Comparison of ENCODE assay signal across 20 cellular contexts in the genomic region with DNA sequence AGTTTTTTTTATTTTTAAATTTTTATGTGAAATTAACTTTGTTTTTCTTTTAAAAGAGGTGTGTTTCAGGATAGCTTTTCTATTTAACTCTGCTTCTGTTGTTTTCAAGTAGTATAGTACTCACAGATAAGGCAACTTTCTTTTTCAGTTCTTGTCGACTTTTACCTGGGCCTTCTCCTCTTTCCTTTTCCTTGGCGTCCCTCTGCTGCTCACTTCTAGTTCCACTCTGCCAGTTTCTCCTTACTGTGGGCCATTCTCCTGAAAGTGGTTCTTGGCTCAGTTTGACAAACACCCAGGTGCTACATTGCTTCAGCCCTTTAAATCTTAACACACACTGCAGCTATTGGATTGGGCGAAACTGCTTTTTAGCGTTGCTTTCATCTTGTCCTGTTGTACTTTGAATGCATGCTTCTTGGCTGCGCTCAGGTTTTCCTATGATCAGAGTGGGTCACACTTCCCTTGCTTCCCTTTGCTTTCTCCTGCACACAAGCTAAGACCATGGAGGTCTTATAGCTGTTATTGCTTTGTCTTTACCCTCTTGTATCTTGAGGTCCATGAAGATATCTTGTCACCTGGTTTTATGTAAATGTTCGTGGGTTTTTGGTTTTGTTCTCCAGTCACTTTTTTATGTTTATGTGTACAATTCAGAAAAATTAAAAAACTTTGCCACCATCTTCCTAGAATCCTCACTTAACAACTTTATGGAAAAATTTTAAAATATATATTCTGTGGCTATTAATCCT. TPM values are rescaled to one million over a fixed set of nuclear protein-coding genes. Genes with fewer than 3 reads are reported as not detected.
A peak's percentile ranks its signal among the peaks of the same experiment; 100 is the strongest.
DNase-seq lines count a peak whose midpoint lies in the region; ATAC-seq and TF ChIP-seq lines count a peak whose summit lies in the region.
"Had no signal": no experiment of that assay in that cellular context is flagged by ENCODE, and none has a peak within 500 bp of the region (broad histone marks: within the 10 kb centered on the region; RNA-seq: fewer than 3 reads in every experiment).

No MANE protein-coding gene starts in this region.

- H3K4me1 Mint-ChIP-seq in activated CD4-positive, alpha-beta T cell treated with anti-CD3 and anti-CD28 coated beads, Interleukin-2, amount 10 ng/mL, durations not matched to agents 24 days and 14 days: peaks cover 30% of the 10 kb centered on the region
- peaks cover 31% of the 10 kb centered on the region for H3K4me1 Mint-ChIP-seq in activated naive CD8-positive, alpha-beta T cell treated with anti-CD3 and anti-CD28 coated beads for 36 hours

- H3K4me2 ChIP-seq in osteoblast (ENCODE audit: insufficient read depth, low read length): peak overlapping the region; percentile 41

- ATAC-seq in GM19452 (IDR thresholded peaks at IDR 0.05; ENCODE audit: unreplicated experiment) (peak; percentile 59), GM19023 (IDR thresholded peaks at IDR 0.05; ENCODE audit: unreplicated experiment) (no peak)
- ATAC-seq: foreskin keratinocyte, HepG2 had no signal

- no peak overlapping the region for H3K27ac ChIP-seq in osteoblast (ENCODE audit: low read depth, low read length)
- H3K27ac ChIP-seq: adrenal gland, foreskin keratinocyte had no signal

- peaks cover 24% of the 10 kb centered on the region for H3K36me3 ChIP-seq in osteoblast (ENCODE audit: insufficient read depth, low read length)

- H3K36me3 Mint-ChIP-seq in activated CD4-positive, alpha-beta T cell treated with anti-CD3 and anti-CD28 coated beads, Interleukin-2, amount 10 ng/mL, durations not matched to agents 24 days and 14 days (ENCODE audit: low read depth): peaks cover 53% of the 10 kb centered on the region
- H3K36me3 Mint-ChIP-seq in activated naive CD8-positive, alpha-beta T cell treated with anti-CD3 and anti-CD28 coated beads for 36 hours: peaks cover 27% of the 10 kb centered on the region

- H4K20me1 ChIP-seq in osteoblast (ENCODE audit: insufficient read depth, low read length): no peaks in the 10 kb centered on the region

- no peaks in the 10 kb centered on the region for H3K9me3 ChIP-seq in osteoblast (ENCODE audit: low read depth, low read length)
- H3K9me3 ChIP-seq: adrenal gland, sigmoid colon had no signal

- H3K27me3 ChIP-seq in osteoblast (ENCODE audit: insufficient read depth, low read length): no peaks in the 10 kb centered on the region
- H3K27me3 ChIP-seq: adrenal gland, foreskin keratinocyte, sigmoid colon had no signal

- no peak for TF ChIP-seq CTCF in osteoblast (IDR thresholded peaks at IDR 0.05; ENCODE audit: extremely low read depth, low read depth, low read length)

- H3K79me2 ChIP-seq in osteoblast (ENCODE audit: insufficient read depth, low read length): no peaks in the 10 kb centered on the region

- H3K9me3 Mint-ChIP-seq in activated CD4-positive, alpha-beta T cell treated with anti-CD3 and anti-CD28 coated beads, Interleukin-2, amount 10 ng/mL, durations not matched to agents 24 days and 14 days: no peaks in the 10 kb centered on the region
- no peaks in the 10 kb centered on the region for H3K9me3 Mint-ChIP-seq in activated naive CD8-positive, alpha-beta T cell treated with anti-CD3 and anti-CD28 coated beads for 36 hours
- H3K9me3 Mint-ChIP-seq: CD14-positive monocyte had no signal

- no peak for DNase-seq in activated CD4-positive, alpha-beta T cell treated with anti-CD3 and anti-CD28 coated beads, Interleukin-2, amount 10 ng/mL, durations not matched to agents 24 days and 14 days
- no peak for DNase-seq in activated CD4-positive, alpha-beta T cell treated with anti-CD3 and anti-CD28 coated beads for 48 hours
- DNase-seq in activated naive CD8-positive, alpha-beta T cell treated with anti-CD3 and anti-CD28 coated beads for 36 hours: no peak
- DNase-seq in osteoblast (ENCODE audit: insufficient read length, low spot score, missing footprints): no peak
- no peak for DNase-seq in posterior cingulate gyrus
- DNase-seq in COLO829 (ENCODE audit: low spot score): no peak
- DNase-seq: activated CD4-positive, CD25-positive, alpha-beta regulatory T cell; adrenal gland; foreskin keratinocyte; mesendoderm; NCI-H2107; NCI-H82; RPMI8226; sigmoid colon; stimulated activated CD4-positive, alpha-beta T cell treated with anti-CD3 and anti-CD28 coated beads, Interleukin-2, amount 100 ng/mL, for 24 hours; trophoblast cell had no signal

- peaks cover 3% of the 10 kb centered on the region for H3K4me1 ChIP-seq in osteoblast (ENCODE audit: insufficient read depth, low read length)
- H3K4me1 ChIP-seq: foreskin keratinocyte, sigmoid colon had no signal

- H3K27ac Mint-ChIP-seq in activated CD4-positive, alpha-beta T cell treated with anti-CD3 and anti-CD28 coated beads, Interleukin-2, amount 10 ng/mL, durations not matched to agents 24 days and 14 days: peak overlapping the region; percentile 1
- peak overlapping the region; percentile 62 for H3K27ac Mint-ChIP-seq in activated naive CD8-positive, alpha-beta T cell treated with anti-CD3 and anti-CD28 coated beads for 36 hours

- H3K4me3 ChIP-seq in osteoblast (ENCODE audit: insufficient read depth, low read length): no peak overlapping the region
- H3K4me3 ChIP-seq: sigmoid colon had no signal

- intact Hi-C loops in activated CD4-positive, alpha-beta T cell treated with anti-CD3 and anti-CD28 coated beads, Interleukin-2, amount 10 ng/mL, durations not matched to agents 24 days and 14 days (cut with micrococcal nuclease): no loop called here
- intact Hi-C loops in posterior cingulate gyrus (cut with DNase I): no loop called here

- H3K27me3 Mint-ChIP-seq in activated CD4-positive, alpha-beta T cell treated with anti-CD3 and anti-CD28 coated beads, Interleukin-2, amount 10 ng/mL, durations not matched to agents 24 days and 14 days: no peaks in the 10 kb centered on the region
- H3K27me3 Mint-ChIP-seq in activated naive CD8-positive, alpha-beta T cell treated with anti-CD3 and anti-CD28 coated beads for 36 hours: no peaks in the 10 kb centered on the region

- H3K4me3 Mint-ChIP-seq in activated CD4-positive, alpha-beta T cell treated with anti-CD3 and anti-CD28 coated beads, Interleukin-2, amount 10 ng/mL, durations not matched to agents 24 days and 14 days: no peak overlapping the region
- H3K4me3 Mint-ChIP-seq in activated naive CD8-positive, alpha-beta T cell treated with anti-CD3 and anti-CD28 coated beads for 36 hours: no peak overlapping the region
- H3K4me3 Mint-ChIP-seq: CD14-positive monocyte had no signal

- H2AFZ ChIP-seq in osteoblast (ENCODE audit: low read length): no peak overlapping the region

RNA-seq across cellular contexts. Expression of gene GABPA, which starts 21.6 kb away (rescaled TPM):
- total RNA-seq in activated CD4-positive, alpha-beta T cell treated with anti-CD3 and anti-CD28 coated beads, Interleukin-2, amount 10 ng/mL, durations not matched to agents 24 days and 14 days: 25.6 and 27.6 TPM in 2 replicates
- total RNA-seq in activated naive CD8-positive, alpha-beta T cell treated with anti-CD3 and anti-CD28 coated beads for 36 hours: 10 to 100 TPM; 25.7 to 26.4 TPM
- total RNA-seq in osteoblast: 28.0 and 28.6 TPM in 2 replicates

RNA-seq across cellular contexts. Expression of gene ATP5PF, which starts 21.7 kb away (rescaled TPM):
- total RNA-seq in activated CD4-positive, alpha-beta T cell treated with anti-CD3 and anti-CD28 coated beads, Interleukin-2, amount 10 ng/mL, durations not matched to agents 24 days and 14 days: 174 TPM in 2 replicates
- 100 to 1,000 TPM; 187 TPM for total RNA-seq in activated naive CD8-positive, alpha-beta T cell treated with anti-CD3 and anti-CD28 coated beads for 36 hours
- total RNA-seq in osteoblast: 36.2 and 43.9 TPM in 2 replicates
